Comparison of ENCODE assay signal across 1 cellular context in genomic region chr10:72048450-72049124, GRCh38.
TF ChIP-seq lines count a peak whose summit lies in the region.

No MANE protein-coding gene starts in this region.

TF ChIP-seq in HEK293, 187 proteins besides CTCF, POLR2A, EP300 and RAD21 (continued from another document and continues in another):
- TF ChIP-seq PRDM4 (tag by site-specific recombination; IDR thresholded peaks at IDR 0.05): no peak
- TF ChIP-seq GLIS1 (tag by site-specific recombination; IDR thresholded peaks at IDR 0.05): peak; percentile 64
- TF ChIP-seq ZFP37 (tag by site-specific recombination; IDR thresholded peaks at IDR 0.05): 0 out of 2 replicates have a peak, but pooled peaks have one; percentile 26
- no peak for TF ChIP-seq ZNF18 (tag by site-specific recombination; IDR thresholded peaks at IDR 0.05)
- TF ChIP-seq ZNF350 (tag by site-specific recombination; IDR thresholded peaks at IDR 0.05): no peak
- TF ChIP-seq PRDM10 (tag by site-specific recombination; IDR thresholded peaks at IDR 0.05): peak; percentile 32; the same call in 1 of the 2 replicates
- TF ChIP-seq PBX3 (CRISPR knock-in tag; IDR thresholded peaks at IDR 0.05): no peak
- TF ChIP-seq KLF8 (tag by site-specific recombination; IDR thresholded peaks at IDR 0.05): peak; percentile 28; the same call in 1 of the 2 replicates
- no peak for TF ChIP-seq HOXA7 (CRISPR knock-in tag; IDR thresholded peaks at IDR 0.05; ENCODE audit: borderline replicate concordance)
- no peak for TF ChIP-seq ZNF600 (tag by site-specific recombination; IDR thresholded peaks at IDR 0.05)
- TF ChIP-seq KLF7 (tag by site-specific recombination; IDR thresholded peaks at IDR 0.05; ENCODE audit: borderline replicate concordance): no peak
- no peak for TF ChIP-seq ZSCAN4 (tag by site-specific recombination; IDR thresholded peaks at IDR 0.05)
- TF ChIP-seq ZNF324 (tag by site-specific recombination; IDR thresholded peaks at IDR 0.05): peak; percentile 73
- TF ChIP-seq ZNF138 (tag by site-specific recombination; IDR thresholded peaks at IDR 0.05; ENCODE audit: borderline replicate concordance): no peak
- peak; percentile 67; the same call in 1 of the 2 replicates for TF ChIP-seq ZNF639 (tag by site-specific recombination; IDR thresholded peaks at IDR 0.05)
- peak; percentile 36; the same call in 1 of the 2 replicates for TF ChIP-seq ZNF366 (tag by site-specific recombination; conservative IDR thresholded peaks at IDR 0.05)
- TF ChIP-seq ZNF335 (tag by site-specific recombination; conservative IDR thresholded peaks at IDR 0.05): peak; percentile 56
- TF ChIP-seq ZBTB17 (tag by site-specific recombination; IDR thresholded peaks at IDR 0.05): peak; percentile 75
- no peak for TF ChIP-seq MEIS1 (CRISPR knock-in tag; IDR thresholded peaks at IDR 0.05; ENCODE audit: borderline replicate concordance)
- no peak for TF ChIP-seq ZNF837 (tag by site-specific recombination; IDR thresholded peaks at IDR 0.05)
- no peak for TF ChIP-seq ZNF530 (tag by site-specific recombination; IDR thresholded peaks at IDR 0.05; ENCODE audit: low read depth)
- TF ChIP-seq OVOL3 (tag by site-specific recombination; IDR thresholded peaks at IDR 0.05): no peak
- no peak for TF ChIP-seq ZNF214 (tag by site-specific recombination; IDR thresholded peaks at IDR 0.05; ENCODE audit: borderline replicate concordance)
- no peak for TF ChIP-seq ZBTB49 (tag by site-specific recombination; IDR thresholded peaks at IDR 0.05; ENCODE audit: low read depth)
- TF ChIP-seq ZNF449 (tag by site-specific recombination; IDR thresholded peaks at IDR 0.05): peak; percentile 51; the same call in 1 of the 2 replicates
- no peak for TF ChIP-seq ZBTB10 (tag by site-specific recombination; IDR thresholded peaks at IDR 0.05)
- no peak for TF ChIP-seq SP3 (tag by site-specific recombination; IDR thresholded peaks at IDR 0.05)
- TF ChIP-seq ZNF19 (tag by site-specific recombination; IDR thresholded peaks at IDR 0.05; ENCODE audit: low read depth): no peak
- no peak for TF ChIP-seq ZNF76 (tag by site-specific recombination; IDR thresholded peaks at IDR 0.05; ENCODE audit: borderline replicate concordance, low read depth)
- TF ChIP-seq ZNF280D (tag by site-specific recombination; IDR thresholded peaks at IDR 0.05): no peak
- TF ChIP-seq YY1 (tag by site-specific recombination; IDR thresholded peaks at IDR 0.05): no peak
